9 cellular contexts compared by ENCODE assay signal in genomic region chr4:120844528-120844921, GRCh38.
DNase-seq lines count a peak whose midpoint lies in the region; ATAC-seq lines count a peak whose summit lies in the region.
"Had no signal": no experiment of that assay in that cellular context is flagged by ENCODE, and none has a peak within 500 bp of the region (broad histone marks: within the 10 kb centered on the region; RNA-seq: fewer than 3 reads in every experiment).

No MANE protein-coding gene starts in this region.

- H3K4me1 Mint-ChIP-seq in activated T-helper 17 cell treated with anti-CD3 and anti-CD28 coated beads, Interleukin-2, amount 50 U/mL, for 72 hours: peaks cover 8% of the 10 kb centered on the region

- no peaks in the 10 kb centered on the region for H3K27me3 Mint-ChIP-seq in activated T-helper 17 cell treated with anti-CD3 and anti-CD28 coated beads, Interleukin-2, amount 50 U/mL, for 72 hours

- H3K9me3 Mint-ChIP-seq in activated T-helper 17 cell treated with anti-CD3 and anti-CD28 coated beads, Interleukin-2, amount 50 U/mL, for 72 hours: no peaks in the 10 kb centered on the region

- H3K4me3 Mint-ChIP-seq in activated T-helper 17 cell treated with anti-CD3 and anti-CD28 coated beads, Interleukin-2, amount 50 U/mL, for 72 hours: no peak overlapping the region

- no peak for DNase-seq in ecto neural progenitor cell (ENCODE audit: low spot score)
- no peak for DNase-seq in NCI-H2107 (lab: John Stamatoyannopoulos, UW)
- DNase-seq in left cardiac atrium: no peak
- DNase-seq in SHP77 (lab: John Stamatoyannopoulos, UW): no peak
- DNase-seq: sigmoid colon had no signal

- no peaks in the 10 kb centered on the region for H3K36me3 Mint-ChIP-seq in activated T-helper 17 cell treated with anti-CD3 and anti-CD28 coated beads, Interleukin-2, amount 50 U/mL, for 72 hours (ENCODE audit: low read depth)

- ATAC-seq in GM18511 (IDR thresholded peaks at IDR 0.05; ENCODE audit: unreplicated experiment) (peak; percentile 93), GM19467 (IDR thresholded peaks at IDR 0.05; ENCODE audit: unreplicated experiment) (peak; percentile 78), HG03025 (IDR thresholded peaks at IDR 0.05; ENCODE audit: low FRiP score, unreplicated experiment) (peak; percentile 54), left cardiac atrium (no peak)
- ATAC-seq in activated T-helper 17 cell treated with anti-CD3 and anti-CD28 coated beads, Interleukin-2, amount 50 U/mL, for 72 hours (replicated peaks): peak; percentile 84

- peak overlapping the region; percentile 15 for H3K27ac Mint-ChIP-seq in activated T-helper 17 cell treated with anti-CD3 and anti-CD28 coated beads, Interleukin-2, amount 50 U/mL, for 72 hours

- intact Hi-C loops in left cardiac atrium (cut with DNase I): no loop called here

Comparison
In these comparisons a context has a peak if more than half of its experiments do, and no peak if none do; other contexts are left out.
1. ATAC-seq: peak in GM18511 (single experiment), GM19467 (single experiment), HG03025 (single experiment) and activated T-helper 17 cell treated with anti-CD3 and anti-CD28 coated beads, Interleukin-2, amount 50 U/mL, for 72 hours (single experiment); none in left cardiac atrium (0 of 2).